Comparison of ENCODE assay signal across 9 cellular contexts in genomic region chr12:9760699-9761406, GRCh38. TPM values are rescaled to one million over a fixed set of nuclear protein-coding genes. Genes with fewer than 3 reads are reported as not detected.
DNase-seq lines count a peak whose midpoint lies in the region; ATAC-seq and TF ChIP-seq lines count a peak whose summit lies in the region.
"Had no signal": no experiment of that assay in that cellular context is flagged by ENCODE, and none has a peak within 500 bp of the region (broad histone marks: within the 10 kb centered on the region; RNA-seq: fewer than 3 reads in every experiment).

CD69 (minus strand) TSS chr12:9760901; CDS start chr12:9760820, 81 bp downstream.

- H3K9me3 ChIP-seq in heart right ventricle (no peaks in the 10 kb centered on the region), left ventricle myocardium inferior (replicated peaks) (no peaks in the 10 kb centered on the region)

- WGBS in heart right ventricle, 2 donors, result 71 to 76% methylated on average over 6 of the region's 6 CpGs

- H3K27me3 ChIP-seq in heart right ventricle (no peaks in the 10 kb centered on the region), left ventricle myocardium inferior (ENCODE audit: low read depth) (no peaks in the 10 kb centered on the region), kidney epithelial cell (ENCODE audit: control insufficient read depth, insufficient read depth, low read length) (no peaks in the 10 kb centered on the region)
- H3K27me3 ChIP-seq: cardiac muscle cell had no signal

- H3K9me3 Mint-ChIP-seq in stimulated activated memory B cell treated with anti-CD40 and anti-IgM and Interleukin-4, amounts not matched to agents 10 μg/mL and 1 μg/mL and 100 μg/mL, for 72 hours, result no peaks in the 10 kb centered on the region

- TF ChIP-seq CTCF in heart right ventricle (IDR thresholded peaks at IDR 0.05), result no peak
- TF ChIP-seq CTCF in left ventricle myocardium inferior (IDR thresholded peaks at IDR 0.05; ENCODE audit: borderline replicate concordance), result no peak
- TF ChIP-seq CTCF in kidney epithelial cell (IDR thresholded peaks at IDR 0.05; ENCODE audit: insufficient read depth, low read length, poor library complexity, severe bottlenecking), result no peak

- peaks cover 0 to 8% (median 0%) of the 10 kb centered on the region in 9 donors for H3K36me3 ChIP-seq in heart right ventricle
- no peaks in the 10 kb centered on the region for H3K36me3 ChIP-seq in left ventricle myocardium inferior
- H3K36me3 ChIP-seq in kidney epithelial cell (ENCODE audit: control insufficient read depth, insufficient read depth, low read length), result no peaks in the 10 kb centered on the region
- H3K36me3 ChIP-seq: cardiac muscle cell had no signal

- ATAC-seq in heart right ventricle, result peak in 5 of 8 donors; percentile 32 to 56 (median 42)
- ATAC-seq in stimulated activated memory B cell treated with anti-CD40 and anti-IgM and Interleukin-4, amounts not matched to agents 10 μg/mL and 1 μg/mL and 100 μg/mL, for 72 hours, result peak; percentile 87
- ATAC-seq in HG02970 (IDR thresholded peaks at IDR 0.05; ENCODE audit: low FRiP score, unreplicated experiment), result no peak

- H3K4me1 ChIP-seq in heart right ventricle, result peaks cover 0 to 31% (median 0%) of the 10 kb centered on the region in 9 donors
- H3K4me1 ChIP-seq in left ventricle myocardium inferior, result no peaks in the 10 kb centered on the region

- peaks cover 72% of the 10 kb centered on the region for H3K4me1 Mint-ChIP-seq in stimulated activated memory B cell treated with anti-CD40 and anti-IgM and Interleukin-4, amounts not matched to agents 10 μg/mL and 1 μg/mL and 100 μg/mL, for 72 hours

- H3K27ac ChIP-seq in heart right ventricle, result peak within 1 kb of the TSS in 3 of 10 donors; percentile 17 to 82 (median 42)
- H3K27ac ChIP-seq in left ventricle myocardium inferior (replicated peaks), result no peak within 1 kb of the TSS
- H3K27ac ChIP-seq: cardiac muscle cell had no signal

- H3K27ac Mint-ChIP-seq in stimulated activated memory B cell treated with anti-CD40 and anti-IgM and Interleukin-4, amounts not matched to agents 10 μg/mL and 1 μg/mL and 100 μg/mL, for 72 hours, result peak within 1 kb of the TSS; percentile 83

- peaks cover 32% of the 10 kb centered on the region for H3K36me3 Mint-ChIP-seq in stimulated activated memory B cell treated with anti-CD40 and anti-IgM and Interleukin-4, amounts not matched to agents 10 μg/mL and 1 μg/mL and 100 μg/mL, for 72 hours

- no peaks in the 10 kb centered on the region for H3K27me3 Mint-ChIP-seq in stimulated activated memory B cell treated with anti-CD40 and anti-IgM and Interleukin-4, amounts not matched to agents 10 μg/mL and 1 μg/mL and 100 μg/mL, for 72 hours

- H3K4me3 ChIP-seq in heart right ventricle (peak within 1 kb of the TSS in 1 of 10 donors; percentile 57), left ventricle myocardium inferior (no peak within 1 kb of the TSS), kidney epithelial cell (ENCODE audit: low read depth, low read length) (no peak within 1 kb of the TSS)
- H3K4me3 ChIP-seq: cardiac muscle cell had no signal

- peak within 1 kb of the TSS; percentile 92 for H3K4me3 Mint-ChIP-seq in stimulated activated memory B cell treated with anti-CD40 and anti-IgM and Interleukin-4, amounts not matched to agents 10 μg/mL and 1 μg/mL and 100 μg/mL, for 72 hours

- intact Hi-C loops in heart right ventricle (cut with DNase I) (no loop called here), left ventricle myocardium inferior (cut with micrococcal nuclease) (no loop called here)

- DNase-seq in heart right ventricle, result no peak
- DNase-seq in left ventricle myocardium inferior, result no peak
- DNase-seq in KG1 (lab: John Stamatoyannopoulos, UW), result peak; percentile 59
- DNase-seq in activated CD8-positive, alpha-beta memory T cell treated with anti-CD3 and anti-CD28 coated beads for 4 hours (ENCODE audit: low read depth in 2 of 2), result peak; percentile 62 to 82
- DNase-seq in kidney epithelial cell (ENCODE audit: low read depth), result peak; percentile 49
- DNase-seq in iPS-NIHi7 (ENCODE audit: extremely low spot score), result no peak

RNA-seq across cellular contexts. Expression of gene CD69, which starts in this region (rescaled TPM):
- total RNA-seq in heart right ventricle, result 1 to 10 TPM in 3 of 10 donors, under 1 TPM in 5, not detected in 2; 0.17 to 6.2 (median 0.50) TPM
- under 1 TPM; 0.22 to 0.55 TPM for polyA plus RNA-seq in heart right ventricle
- total RNA-seq in left ventricle myocardium inferior, result 0.25 TPM
- 3.7 and 4.2 TPM in 2 replicates for total RNA-seq in kidney epithelial cell
- total RNA-seq: cardiac muscle cell had no signal
- polyA plus RNA-seq: cardiac muscle cell had no signal

Comparison
In these comparisons a context has a peak if more than half of its experiments do, and no peak if none do; other contexts are left out.
1. DNase-seq: peak in KG1 (single experiment), activated CD8-positive, alpha-beta memory T cell treated with anti-CD3 and anti-CD28 coated beads for 4 hours (2 of 2) and kidney epithelial cell (single experiment); none in heart right ventricle (0 of 2), left ventricle myocardium inferior (single experiment) and iPS-NIHi7 (single experiment).